18 cellular contexts compared by ENCODE assay signal in the genomic region with DNA sequence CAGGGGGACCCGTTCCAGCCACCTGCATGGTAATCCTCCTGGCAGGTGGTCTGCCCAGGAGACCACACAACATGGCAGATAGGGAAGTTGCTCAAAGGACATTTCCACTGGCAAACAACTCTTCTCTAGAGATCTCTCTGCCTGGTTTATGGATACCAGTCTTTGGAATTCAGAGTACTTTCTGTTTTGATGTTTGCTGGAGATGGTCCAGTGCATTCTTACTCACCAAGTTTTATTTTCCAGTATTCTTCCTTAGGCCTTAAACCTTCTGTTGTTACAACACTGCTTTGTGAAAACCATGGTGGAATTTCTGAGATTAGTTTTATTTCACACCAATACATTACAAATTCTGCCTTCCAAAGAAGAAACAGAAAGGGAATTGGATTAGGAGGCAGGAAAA.
DNase-seq lines count a peak whose midpoint lies in the region; ATAC-seq and TF ChIP-seq lines count a peak whose summit lies in the region.
"Had no signal": no experiment of that assay in that cellular context is flagged by ENCODE, and none has a peak within 500 bp of the region (broad histone marks: within the 10 kb centered on the region; RNA-seq: fewer than 3 reads in every experiment).

No MANE protein-coding gene starts in this region.

- BruUV-seq in OCI-LY7 (replicated peaks; lab: Mats Ljungman, UMichigan): no TSS peak

- H3K27me3 Mint-ChIP-seq in activated naive CD8-positive, alpha-beta T cell treated with anti-CD3 and anti-CD28 coated beads, Interleukin-2, amount 50 U/mL, for 24 hours: no peaks in the 10 kb centered on the region
- H3K27me3 Mint-ChIP-seq: activated CD4-positive, alpha-beta memory T cell treated with anti-CD3 and anti-CD28 coated beads, Interleukin-2, amount 10 ng/mL, durations not matched to agents 7 days and 5 days had no signal

- no peaks in the 10 kb centered on the region for H3K36me3 ChIP-seq in adipocyte (ENCODE audit: control insufficient read depth, insufficient read depth, low read length, severe bottlenecking)
- H3K36me3 ChIP-seq in OCI-LY7 (ENCODE audit: insufficient read depth, low read length): no peaks in the 10 kb centered on the region
- H3K36me3 ChIP-seq: gastrocnemius medialis had no signal

- ATAC-seq in GM21360 (IDR thresholded peaks at IDR 0.05; ENCODE audit: unreplicated experiment): no peak
- no peak for ATAC-seq in activated naive CD8-positive, alpha-beta T cell treated with anti-CD3 and anti-CD28 coated beads, Interleukin-2, amount 50 U/mL, for 24 hours
- ATAC-seq: CD8-positive, alpha-beta T cell; gastrocnemius medialis had no signal

- intact Hi-C loops in OCI-LY7 (cut with micrococcal nuclease; ENCODE audit: unreplicated experiment): no loop called here

- H4K20me1 ChIP-seq in OCI-LY7 (ENCODE audit: insufficient read depth, low read length): no peaks in the 10 kb centered on the region

- peaks cover 48% of the 10 kb centered on the region for H3K4me1 Mint-ChIP-seq in activated naive CD8-positive, alpha-beta T cell treated with anti-CD3 and anti-CD28 coated beads, Interleukin-2, amount 50 U/mL, for 24 hours

- POLR2A ChIA-PET in OCI-LY7 (lab: Charles Lee): no interaction called here

- H2AFZ ChIP-seq in OCI-LY7 (ENCODE audit: low read length): no peak overlapping the region

- H3K9ac ChIP-seq in adipocyte (ENCODE audit: low read length): no peak overlapping the region

- no peak overlapping the region for H3K4me3 Mint-ChIP-seq in activated naive CD8-positive, alpha-beta T cell treated with anti-CD3 and anti-CD28 coated beads, Interleukin-2, amount 50 U/mL, for 24 hours
- H3K4me3 Mint-ChIP-seq: activated CD4-positive, alpha-beta memory T cell treated with anti-CD3 and anti-CD28 coated beads, Interleukin-2, amount 10 ng/mL, durations not matched to agents 7 days and 5 days; CD8-positive, alpha-beta T cell had no signal

- no peaks in the 10 kb centered on the region for H3K9me3 ChIP-seq in adipocyte (ENCODE audit: control insufficient read depth, low read length)
- no peaks in the 10 kb centered on the region for H3K9me3 ChIP-seq in OCI-LY7 (ENCODE audit: low read length)
- H3K9me3 ChIP-seq: gastrocnemius medialis had no signal

- H3K4me2 ChIP-seq in OCI-LY7 (ENCODE audit: low read length): no peak overlapping the region

- H3K79me2 ChIP-seq in OCI-LY7 (ENCODE audit: insufficient read depth, low read depth, low read length): no peaks in the 10 kb centered on the region

- H3K9me2 ChIP-seq in OCI-LY7 (ENCODE audit: insufficient read depth, low read length): no peaks in the 10 kb centered on the region

- CTCF ChIA-PET in OCI-LY7 (lab: Charles Lee; ENCODE audit: unreplicated experiment): no interaction called here

- no peaks in the 10 kb centered on the region for H3K27me3 ChIP-seq in adipocyte (replicated peaks; ENCODE audit: control insufficient read depth, insufficient read depth, low read length)
- H3K27me3 ChIP-seq: gastrocnemius medialis had no signal

- DNase-seq in AG08395 (ENCODE audit: low spot score): peak; percentile 73
- peak; percentile 25 for DNase-seq in EH (ENCODE audit: low read depth)
- peak; percentile 44 for DNase-seq in adipocyte (ENCODE audit: low read depth)
- peak; percentile 27 for DNase-seq in iris pigment epithelial cell (ENCODE audit: low read depth)
- no peak for DNase-seq in OCI-LY7 (ENCODE audit: low spot score)
- DNase-seq in activated naive CD8-positive, alpha-beta T cell treated with anti-CD3 and anti-CD28 coated beads, Interleukin-2, amount 50 U/mL, for 24 hours: no peak
- no peak for DNase-seq in RKO (ENCODE audit: low spot score)
- DNase-seq: activated CD4-positive, alpha-beta memory T cell treated with anti-CD3 and anti-CD28 coated beads, Interleukin-2, amount 10 ng/mL, durations not matched to agents 7 days and 5 days; activated CD4-positive, CD25-positive, alpha-beta regulatory T cell; activated gamma-delta T cell treated with Interleukin-2 at 50 U/mL for 16 hours; amniotic stem cell; CD8-positive, alpha-beta T cell; dermis blood vessel endothelial cell; gastrocnemius medialis; kidney; nucleus accumbens had no signal

- no peak overlapping the region for H3K27ac ChIP-seq in OCI-LY7 (ENCODE audit: low read depth, low read length, poor library complexity, severe bottlenecking)
- H3K27ac ChIP-seq: gastrocnemius medialis, HL-60 had no signal

- no peak for TF ChIP-seq CTCF in OCI-LY7 (conservative IDR thresholded peaks at IDR 0.05; ENCODE audit: low read length)

- H3K4me1 ChIP-seq in adipocyte (ENCODE audit: control insufficient read depth, insufficient read depth, low read length) (peaks cover 11% of the 10 kb centered on the region), OCI-LY7 (ENCODE audit: insufficient read depth, low read length, poor library complexity, severe bottlenecking) (no peaks in the 10 kb centered on the region)
- H3K4me1 ChIP-seq: gastrocnemius medialis had no signal

- H3K27ac Mint-ChIP-seq in activated naive CD8-positive, alpha-beta T cell treated with anti-CD3 and anti-CD28 coated beads, Interleukin-2, amount 50 U/mL, for 24 hours: no peak overlapping the region
- H3K27ac Mint-ChIP-seq: activated CD4-positive, alpha-beta memory T cell treated with anti-CD3 and anti-CD28 coated beads, Interleukin-2, amount 10 ng/mL, durations not matched to agents 7 days and 5 days; CD8-positive, alpha-beta T cell had no signal

- no peaks in the 10 kb centered on the region for H3K36me3 Mint-ChIP-seq in activated naive CD8-positive, alpha-beta T cell treated with anti-CD3 and anti-CD28 coated beads, Interleukin-2, amount 50 U/mL, for 24 hours (ENCODE audit: low read depth)
- H3K36me3 Mint-ChIP-seq: CD8-positive, alpha-beta T cell had no signal

- peak overlapping the region; percentile 3 for H3K4me3 ChIP-seq in adipocyte (ENCODE audit: low read length)
- H3K4me3 ChIP-seq in OCI-LY7 (ENCODE audit: low read depth, low read length, poor library complexity, severe bottlenecking): no peak overlapping the region
- H3K4me3 ChIP-seq: gastrocnemius medialis had no signal

- H3K9me3 Mint-ChIP-seq in activated naive CD8-positive, alpha-beta T cell treated with anti-CD3 and anti-CD28 coated beads, Interleukin-2, amount 50 U/mL, for 24 hours: no peaks in the 10 kb centered on the region
- H3K9me3 Mint-ChIP-seq: CD8-positive, alpha-beta T cell had no signal

Comparison
In these comparisons a context has a peak if more than half of its experiments do, and no peak if none do; other contexts are left out.
1. DNase-seq: peak in AG08395 (single experiment), EH (single experiment), adipocyte (single experiment) and iris pigment epithelial cell (single experiment); none in OCI-LY7 (single experiment), activated naive CD8-positive, alpha-beta T cell treated with anti-CD3 and anti-CD28 coated beads, Interleukin-2, amount 50 U/mL, for 24 hours (single experiment) and RKO (single experiment).